ENCODE assay signal across 16 cellular contexts in the genomic region with DNA sequence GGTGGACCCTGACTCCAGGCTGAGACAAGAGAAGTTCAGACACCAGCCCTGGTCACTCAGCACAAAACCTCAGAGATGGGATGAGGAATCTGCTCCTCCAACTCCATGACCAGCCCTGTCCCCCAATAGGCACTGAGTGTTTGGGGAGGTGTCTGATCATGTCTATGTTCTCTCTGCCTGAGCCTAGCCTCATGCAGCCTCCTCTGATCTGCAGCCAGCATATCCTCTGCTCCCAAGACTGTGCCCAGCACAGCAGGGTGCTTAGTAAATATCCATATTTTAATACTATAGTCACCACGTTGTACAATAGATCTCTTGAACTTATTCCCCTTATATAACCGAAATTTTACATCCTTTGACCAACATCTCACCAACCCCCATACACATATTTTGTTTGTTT.
"Had no signal": no experiment of that assay in that cellular context is flagged by ENCODE, and none has a peak within 500 bp of the region (broad histone marks: within the 10 kb centered on the region; RNA-seq: fewer than 3 reads in every experiment).

No MANE protein-coding gene starts in this region.

- H3K27ac ChIP-seq: foreskin keratinocyte, lower lobe of right lung, neural progenitor cell, prostate gland, WERI-Rb-1 had no signal

- H3K36me3 ChIP-seq: lower lobe of right lung, neural progenitor cell, prostate gland, WERI-Rb-1 had no signal

- H3K27me3 ChIP-seq: foreskin keratinocyte, neural progenitor cell had no signal

- DNase-seq: activated CD4-positive, alpha-beta T cell treated with anti-CD3 and anti-CD28 coated beads, Interleukin-2, amount 10 ng/mL, durations not matched to agents 7 days and 5 days; activated CD8-positive, alpha-beta T cell treated with anti-CD3 and anti-CD28 coated beads for 36 hours; activated naive CD4-positive, alpha-beta T cell treated with anti-CD3 and anti-CD28 coated beads, Interleukin-2, amount 10 ng/mL, durations not matched to agents 7 days and 5 days; activated T-cell treated with anti-CD3 and anti-CD28 coated beads, Interleukin-2, amount 50 U/mL, for 48 hours; amygdala; cerebellar nuclear complex; foreskin keratinocyte; kidney; lower lobe of right lung; stimulated activated CD4-positive, alpha-beta T cell treated with anti-CD3 and anti-CD28 coated beads, Interleukin-12 subunit alpha, Interleukin-12 subunit beta, amount 100 ng/mL, for 4 hours; T-helper 1 cell; trophoblast cell; WERI-Rb-1 had no signal

- H3K4me1 ChIP-seq: neural progenitor cell, prostate gland had no signal

- H3K9me3 ChIP-seq: lower lobe of right lung, prostate gland had no signal

- ATAC-seq: activated CD8-positive, alpha-beta T cell treated with anti-CD3 and anti-CD28 coated beads for 36 hours; foreskin keratinocyte; lower lobe of right lung; naive thymus-derived CD8-positive, alpha-beta T cell had no signal

- H3K4me3 ChIP-seq: lower lobe of right lung, neural progenitor cell, prostate gland had no signal
